In the genomic region with DNA sequence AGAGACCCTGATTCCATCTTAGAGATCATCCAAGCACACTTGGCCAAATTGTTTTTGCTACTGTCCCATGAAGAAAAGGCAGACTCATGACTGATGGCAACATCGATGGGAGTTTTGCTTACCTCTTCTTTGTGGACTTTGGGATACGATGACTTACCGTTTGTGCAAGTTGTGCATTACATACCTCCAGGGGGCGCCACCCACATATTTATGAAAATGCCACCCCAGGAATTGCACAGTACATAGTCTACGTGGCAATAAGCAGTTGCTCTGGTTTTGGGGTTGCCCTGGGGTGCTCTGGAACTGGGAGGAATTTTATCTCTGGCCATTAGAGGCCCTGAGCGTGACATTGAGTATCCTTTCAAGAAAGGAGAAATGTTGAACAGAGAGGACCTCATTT, we compare ENCODE assay signal across 8 cellular contexts.
DNase-seq lines count a peak whose midpoint lies in the region; FAIRE-seq and TF ChIP-seq lines count a peak whose summit lies in the region.
"Not testable (repeated sequence)": the region's sequence is repeated elsewhere in the genome, so short reads cannot be mapped to it uniquely, and the experiment has no call there.

No MANE protein-coding gene starts in this region.

- H3K9me3 ChIP-seq in left ventricle myocardium inferior (replicated peaks); parathyroid adenoma (ENCODE audit: control insufficient read depth, low read length): not testable (repeated sequence)

- not testable (repeated sequence) for H3K27me3 ChIP-seq in left ventricle myocardium inferior (ENCODE audit: low read depth); parathyroid adenoma (ENCODE audit: control insufficient read depth, insufficient read depth, low read length)

- H3K79me2 ChIP-seq in parathyroid adenoma = not testable (repeated sequence)

- not testable (repeated sequence) for H2AFZ ChIP-seq in parathyroid adenoma

- H3K4me1 ChIP-seq in left ventricle myocardium inferior, parathyroid adenoma: not testable (repeated sequence)

- peak; percentile 54 for TF ChIP-seq CTCF in LNCaP clone FGC (IDR thresholded peaks at IDR 0.05; ENCODE audit: control insufficient read depth, extremely low read depth, insufficient read depth)
- TF ChIP-seq CTCF in astrocyte of the spinal cord (IDR thresholded peaks at IDR 0.05; ENCODE audit: low read depth, low read length) = peak; percentile 15
- peak; percentile 38 for TF ChIP-seq CTCF in left ventricle myocardium inferior (IDR thresholded peaks at IDR 0.05; ENCODE audit: borderline replicate concordance)
- TF ChIP-seq CTCF in parathyroid adenoma (IDR thresholded peaks at IDR 0.05) = peak; percentile 53

- DNase-seq in DMS153 (lab: John Stamatoyannopoulos, UW) (peak; percentile 12), RCC 7860 (ENCODE audit: low spot score) (peak; percentile 3), astrocyte of the spinal cord (ENCODE audit: low read depth, low spot score) (peak; percentile 1), left ventricle myocardium inferior (peak; percentile 28)
- not testable (repeated sequence) for DNase-seq in LNCaP clone FGC (ENCODE audit: low read depth)
- DNase-seq in activated CD4-positive, alpha-beta T cell treated with anti-CD3 and anti-CD28 coated beads, Interleukin-2, amount 50 U/mL, for 4 hours = peak; percentile 55 to 64
- peak; percentile 17 to 31 for DNase-seq in stimulated activated CD8-positive, alpha-beta memory T cell treated with anti-CD3 and anti-CD28 coated beads, Interleukin-7, amount 100 ng/mL, for 4 hours (ENCODE audit: low read depth in 2 of 2)

- not testable (repeated sequence) for H3K9ac ChIP-seq in parathyroid adenoma

- H3K4me3 ChIP-seq in LNCaP clone FGC (ENCODE audit: low read depth, low read length); astrocyte of the spinal cord (ENCODE audit: low read depth, low read length); left ventricle myocardium inferior; parathyroid adenoma (ENCODE audit: low read depth, low read length): not testable (repeated sequence)

- intact Hi-C loops in left ventricle myocardium inferior (cut with micrococcal nuclease) = not testable (repeated sequence)

- not testable (repeated sequence) for H3K27ac ChIP-seq in left ventricle myocardium inferior (replicated peaks); parathyroid adenoma

- not testable (repeated sequence) for H3K4me2 ChIP-seq in parathyroid adenoma (ENCODE audit: low read length)

- not testable (repeated sequence) for H3K36me3 ChIP-seq in left ventricle myocardium inferior; parathyroid adenoma (ENCODE audit: control insufficient read depth, insufficient read depth, low read length)

- FAIRE-seq in RCC 7860 (lab: Jason Lieb, UNC) = not testable (repeated sequence)

- in situ Hi-C loops in astrocyte of the spinal cord (cut with HindIII; ENCODE audit: low sequenced_read_pairs) = not testable (repeated sequence)
